ENCODE assay signal across 14 cellular contexts in genomic region chr15:77012868-77013267, GRCh38. TPM values are rescaled to one million over a fixed set of nuclear protein-coding genes. Genes with fewer than 3 reads are reported as not detected.
DNase-seq lines count a peak whose midpoint lies in the region; ATAC-seq, FAIRE-seq and TF ChIP-seq lines count a peak whose summit lies in the region.
"Had no signal": no experiment of that assay in that cellular context is flagged by ENCODE, and none has a peak within 500 bp of the region (broad histone marks: within the 10 kb centered on the region; RNA-seq: fewer than 3 reads in every experiment).

No MANE protein-coding gene starts in this region.

- no peak for TF ChIP-seq EP300 in ovary (IDR thresholded peaks at IDR 0.05)

- no peak for DNase-seq in GM18507 (ENCODE audit: extremely low spot score, insufficient read length, low read depth)
- peak in 2 of 3 donors; percentile 41 to 77 for DNase-seq in Peyer's patch
- DNase-seq in activated effector memory CD4-positive, alpha-beta T cell treated with anti-CD3 and anti-CD28 coated beads, Interleukin-2, amount 50 U/mL, for 16 hours, result peak; percentile 76
- no peak for DNase-seq in H7
- DNase-seq in ovary, result no peak
- no peak for DNase-seq in HEK293T (ENCODE audit: extremely low spot score)
- DNase-seq: mesendoderm, NCI-H1694 treated with DMSO at 0.1 percent for 48 hours, SK-N-SH had no signal

- CTCF ChIA-PET in HEK293T (lab: Yijun Ruan, JAX), result no interaction called here

- intact Hi-C loops in ovary (cut with DNase I), result no loop called here

- H3K9me3 ChIP-seq in Peyer's patch (no peaks in the 10 kb centered on the region), ovary (no peaks in the 10 kb centered on the region)
- H3K9me3 ChIP-seq: SK-N-SH had no signal

- peaks cover 0 to 32% (median 15%) of the 10 kb centered on the region in 4 donors for H3K4me1 ChIP-seq in Peyer's patch
- peaks cover 2% of the 10 kb centered on the region for H3K4me1 ChIP-seq in ovary (ENCODE audit: insufficient read depth)

- H3K36me3 ChIP-seq in Peyer's patch, result no peaks in the 10 kb centered on the region
- H3K36me3 ChIP-seq in H7 (replicated peaks; ENCODE audit: control insufficient read depth, insufficient read depth, low read length), result no peaks in the 10 kb centered on the region
- no peaks in the 10 kb centered on the region for H3K36me3 ChIP-seq in ovary

- POLR2A ChIA-PET in HEK293T (lab: Yijun Ruan, JAX), result no interaction called here

- peak; percentile 83 for FAIRE-seq in GM18507 (lab: Jason Lieb, UNC)
- FAIRE-seq: H54 had no signal

- 67 to 72% (median 68%) methylated on average over 4 of the region's 4 CpGs for WGBS in ovary, 3 donors

- TF ChIP-seq CTCF in Peyer's patch (IDR thresholded peaks at IDR 0.05) (no peak), ovary (IDR thresholded peaks at IDR 0.05) (no peak)

- ATAC-seq in GM18870 (IDR thresholded peaks at IDR 0.05; ENCODE audit: unreplicated experiment), result no peak
- ATAC-seq: esophagus mucosa had no signal

- H3K4me3 ChIP-seq in Peyer's patch (no peak overlapping the region), skin epidermis (no peak overlapping the region), H7 (ENCODE audit: insufficient read depth, low read depth, low read length) (no peak overlapping the region), ovary (no peak overlapping the region)

- TF ChIP-seq POLR2A in Peyer's patch (IDR thresholded peaks at IDR 0.05), result no peak
- no peak for TF ChIP-seq POLR2A in ovary (IDR thresholded peaks at IDR 0.05)

- H3K27me3 ChIP-seq in Peyer's patch (no peaks in the 10 kb centered on the region), H7 (ENCODE audit: control insufficient read depth, insufficient read depth, low read length) (no peaks in the 10 kb centered on the region), ovary (no peaks in the 10 kb centered on the region)

- H3K27ac ChIP-seq in Peyer's patch (peak overlapping the region; percentile 39 to 66 (median 57)), skin epidermis (peak overlapping the region in 13 of 21 experiments; percentile 27 to 94 (median 59)), ovary (no peak overlapping the region)

TF ChIP-seq in HEK293T, 16 proteins besides CTCF, POLR2A, EP300 and RAD21:
- no peak for TF ChIP-seq NFRKB (IDR thresholded peaks at IDR 0.05)

RNA-seq across cellular contexts. Expression of gene PSTPIP1, which starts 17.9 kb away (rescaled TPM):
- 10 to 100 TPM in 3 of 4 donors, 1 to 10 TPM in 1; 6.3 to 40.4 (median 19.5) TPM for total RNA-seq in Peyer's patch
- total RNA-seq in H7 (2014; rRNA removed; shearing (Covaris generic)), result 0.21 and 1.3 TPM in 2 replicates
- total RNA-seq in ovary, result 10 to 100 TPM in 1 of 7 donors, 1 to 10 TPM in 6; 1.8 to 10.9 (median 3.7) TPM
- 1 to 10 TPM; 1.4 to 2.4 TPM for polyA plus RNA-seq in ovary
- total RNA-seq: progenitor cell of endocrine pancreas had no signal

RNA-seq across cellular contexts. Expression of gene TSPAN3, which starts 58.0 kb away (rescaled TPM):
- total RNA-seq in Peyer's patch (100 to 1,000 TPM in 3 of 4 donors, 10 to 100 TPM in 1; 92.4 to 778 (median 563) TPM), ovary (100 to 1,000 TPM; 140 to 266 (median 174) TPM)
- 153 and 157 TPM in 2 replicates for total RNA-seq in H7 (2014; rRNA removed; shearing (Covaris generic))
- 100 to 1,000 TPM; 196 to 244 TPM for polyA plus RNA-seq in ovary

Comparison
In these comparisons a context has a peak if more than half of its experiments do, and no peak if none do; other contexts are left out.
1. DNase-seq: peak in Peyer's patch (2 of 3) and activated effector memory CD4-positive, alpha-beta T cell treated with anti-CD3 and anti-CD28 coated beads, Interleukin-2, amount 50 U/mL, for 16 hours (single experiment); none in GM18507 (single experiment), H7 (single experiment), ovary (0 of 5) and HEK293T (single experiment).
2. H3K27ac ChIP-seq: peak in Peyer's patch (4 of 4) and skin epidermis (13 of 21); none in ovary (0 of 2).